In the genomic region with DNA sequence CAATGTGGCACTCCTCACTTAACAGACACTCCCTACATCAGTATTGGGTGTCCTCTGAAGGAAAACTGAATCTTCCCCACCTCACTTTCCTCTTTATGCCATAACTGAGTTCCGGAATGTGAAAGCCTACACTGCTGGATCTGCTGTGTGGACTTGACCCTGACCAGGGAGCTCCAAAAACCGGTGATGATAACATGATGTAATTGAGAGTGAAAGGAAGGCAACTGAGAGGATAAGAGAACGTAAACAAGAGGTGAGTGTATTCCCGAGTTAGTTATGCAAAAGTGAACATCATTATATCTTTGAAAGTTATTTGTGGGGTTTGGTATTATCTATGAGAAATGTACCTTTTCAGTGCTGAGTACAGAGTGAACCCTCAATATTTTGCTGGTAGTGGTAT, we compare ENCODE assay signal across 21 cellular contexts.
"Had no signal": no experiment of that assay in that cellular context is flagged by ENCODE, and none has a peak within 500 bp of the region (broad histone marks: within the 10 kb centered on the region; RNA-seq: fewer than 3 reads in every experiment).

No MANE protein-coding gene starts in this region.

- DNase-seq: dermis blood vessel endothelial cell; effector memory CD8-positive, alpha-beta T cell; hypothalamus; immature natural killer cell; left ventricle myocardium superior; lower lobe of right lung; natural killer cell; occipital lobe; ovary; posterior cingulate gyrus; psoas muscle; right cardiac atrium; sigmoid colon; stimulated activated CD4-positive, alpha-beta T cell treated with anti-CD3 and anti-CD28 coated beads, Interleukin-2, amount 100 ng/mL, for 24 hours; stimulated activated CD4-positive, alpha-beta T cell treated with anti-CD3 and anti-CD28 coated beads, Interleukin-4, amount 100 ng/mL, for 24 hours; stimulated activated naive CD4-positive, alpha-beta T cell treated with Interleukin-2 at 50 U/mL for 16 hours; stomach; thyroid gland; trophoblast cell had no signal

- H3K4me3 ChIP-seq: lower lobe of right lung, ovary, psoas muscle, sigmoid colon, stomach, thyroid gland, vagina had no signal

- H3K4me1 Mint-ChIP-seq: immature natural killer cell; natural killer cell; stimulated activated effector memory CD8-positive, alpha-beta T cell treated with anti-CD3 and anti-CD28 coated beads, Interleukin-12 subunit alpha, Interleukin-12 subunit beta, amount 100 ng/mL, for 72 hours had no signal

- H3K4me1 ChIP-seq: lower lobe of right lung, psoas muscle, sigmoid colon, stomach, thyroid gland, vagina had no signal

- H3K36me3 ChIP-seq: lower lobe of right lung, ovary, sigmoid colon, stomach, thyroid gland, vagina had no signal

- H3K27me3 Mint-ChIP-seq: effector memory CD8-positive, alpha-beta T cell had no signal

- H3K9me3 ChIP-seq: lower lobe of right lung, ovary, psoas muscle, sigmoid colon, thyroid gland, vagina had no signal

- H3K36me3 Mint-ChIP-seq: immature natural killer cell; natural killer cell; stimulated activated effector memory CD8-positive, alpha-beta T cell treated with anti-CD3 and anti-CD28 coated beads, Interleukin-12 subunit alpha, Interleukin-12 subunit beta, amount 100 ng/mL, for 72 hours had no signal

- H3K4me3 Mint-ChIP-seq: effector memory CD8-positive, alpha-beta T cell; immature natural killer cell; natural killer cell; stimulated activated effector memory CD8-positive, alpha-beta T cell treated with anti-CD3 and anti-CD28 coated beads, Interleukin-12 subunit alpha, Interleukin-12 subunit beta, amount 100 ng/mL, for 72 hours had no signal

- ATAC-seq: effector memory CD8-positive, alpha-beta T cell; left ventricle myocardium superior; lower lobe of right lung; natural killer cell; psoas muscle; right cardiac atrium; stimulated activated effector memory CD8-positive, alpha-beta T cell treated with anti-CD3 and anti-CD28 coated beads, Interleukin-12 subunit alpha, Interleukin-12 subunit beta, amount 100 ng/mL, for 72 hours had no signal

- H3K27me3 ChIP-seq: ovary, sigmoid colon, stomach, thyroid gland, vagina had no signal

- H3K27ac Mint-ChIP-seq: effector memory CD8-positive, alpha-beta T cell; immature natural killer cell; natural killer cell; stimulated activated effector memory CD8-positive, alpha-beta T cell treated with anti-CD3 and anti-CD28 coated beads, Interleukin-12 subunit alpha, Interleukin-12 subunit beta, amount 100 ng/mL, for 72 hours had no signal

- H3K27ac ChIP-seq: lower lobe of right lung, ovary, psoas muscle, sigmoid colon, stomach, thyroid gland, vagina had no signal
